18 cellular contexts compared by ENCODE assay signal in the genomic region with DNA sequence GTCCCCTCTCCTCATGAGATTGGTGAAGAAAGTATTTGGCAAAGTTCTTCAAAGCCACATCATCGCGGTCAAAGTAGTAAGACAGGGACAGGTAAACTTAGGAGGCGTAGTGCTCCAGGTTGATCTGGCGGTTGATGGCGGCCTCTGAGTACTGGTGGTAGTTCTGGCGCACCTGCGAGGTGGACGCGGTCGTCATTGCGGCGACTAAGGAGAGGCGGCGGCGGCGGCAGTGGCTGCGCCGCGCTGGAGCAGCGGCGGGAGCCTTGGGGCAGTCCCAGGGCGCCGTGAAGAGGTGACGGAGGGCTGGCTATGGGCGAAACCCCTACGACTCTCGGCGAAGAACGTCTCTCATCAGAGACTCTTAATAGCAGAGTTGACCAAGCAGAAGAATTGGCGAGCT.
DNase-seq lines count a peak whose midpoint lies in the region; FAIRE-seq and TF ChIP-seq lines count a peak whose summit lies in the region.
"Had no signal": no experiment of that assay in that cellular context is flagged by ENCODE, and none has a peak within 500 bp of the region (broad histone marks: within the 10 kb centered on the region; RNA-seq: fewer than 3 reads in every experiment).

No MANE protein-coding gene starts in this region.

- no peak overlapping the region for H3K4me3 ChIP-seq in epithelial cell of esophagus (ENCODE audit: low read length)
- H3K4me3 ChIP-seq: SK-N-MC had no signal

- CTCF ChIA-PET in GM10248 (lab: Yijun Ruan, JAX), result no interaction called here

- DNase-seq in ELF-1 (ENCODE audit: low read depth, low spot score) (peak; percentile 67), LoVo (ENCODE audit: low spot score) (peak; percentile 23), epithelial cell of esophagus (ENCODE audit: low read depth) (peak; percentile 1), urothelium cell line (ENCODE audit: low spot score) (peak; percentile 8), GM10248 (ENCODE audit: extremely low spot score) (no peak), NCI-H446 treated with DMSO at 0.1 percent for 48 hours (lab: John Stamatoyannopoulos, UW) (no peak), GM19240 (ENCODE audit: insufficient read length, low spot score) (no peak)
- DNase-seq: CD8-positive, alpha-beta memory T cell; DND-41; HCEC 1CT; NCI-H1105; NCI-H146; NCI-H2029; NCI-H510A; NCI-H69; SHP77 treated with DMSO at 0.1 percent for 48 hours had no signal

- no peak for TF ChIP-seq CTCF in epithelial cell of esophagus (IDR thresholded peaks at IDR 0.05; ENCODE audit: insufficient read depth, low read depth, low read length, missing control alignments)
- no peak for TF ChIP-seq CTCF in GM10248 (IDR thresholded peaks at IDR 0.05; ENCODE audit: control extremely low read depth, extremely low read depth, low read depth, missing control alignments)

- no peak for FAIRE-seq in urothelium cell line (lab: Jason Lieb, UNC)
- FAIRE-seq: H1 had no signal

- POLR2A ChIA-PET in GM10248 (lab: Yijun Ruan, JAX), result no interaction called here

Comparison
In these comparisons a context has a peak if more than half of its experiments do, and no peak if none do; other contexts are left out.
1. DNase-seq: peak in ELF-1 (single experiment), LoVo (single experiment), epithelial cell of esophagus (single experiment) and urothelium cell line (single experiment); none in GM10248 (single experiment), NCI-H446 treated with DMSO at 0.1 percent for 48 hours (single experiment) and GM19240 (single experiment).